Comparison of ENCODE assay signal across 22 cellular contexts in genomic region chr11:44583353-44583669, GRCh38. TPM values are rescaled to one million over a fixed set of nuclear protein-coding genes. Genes with fewer than 3 reads are reported as not detected.
DNase-seq lines count a peak whose midpoint lies in the region; ATAC-seq, FAIRE-seq and TF ChIP-seq lines count a peak whose summit lies in the region.
"Had no signal": no experiment of that assay in that cellular context is flagged by ENCODE, and none has a peak within 500 bp of the region (broad histone marks: within the 10 kb centered on the region; RNA-seq: fewer than 3 reads in every experiment).

No MANE protein-coding gene starts in this region.

- no peak for FAIRE-seq in D721Med (lab: Jason Lieb, UNC)

- no peak for DNase-seq in left ventricle myocardium inferior
- DNase-seq in left cardiac atrium, result no peak
- no peak for DNase-seq in CD4-positive, alpha-beta memory T cell
- no peak for DNase-seq in body of pancreas
- DNase-seq in stimulated activated effector memory CD8-positive, alpha-beta T cell treated with anti-CD3 and anti-CD28 coated beads, Interleukin-12 subunit alpha, Interleukin-12 subunit beta, amount 100 ng/mL, for 72 hours (ENCODE audit: low spot score in 2 of 2), result no peak
- no peak for DNase-seq in D721Med (ENCODE audit: insufficient read length, low spot score)
- no peak for DNase-seq in ovary
- DNase-seq in hepatocyte (ENCODE audit: low spot score), result no peak
- DNase-seq: GF-D8, H9, IMR-90, Karpas-422, MG63, NCI-H1092 treated with DMSO at 0.1 percent for 48 hours, NCI-H146, NCI-H2029 treated with DMSO at 0.1 percent for 48 hours, NCI-H2171, NCI-H526, PC-3, RPMI8226, SIG-M5 had no signal

- CTCF ChIA-PET in CD4-positive, alpha-beta memory T cell (lab: Charles Lee; ENCODE audit: partially characterized antibody), result interaction anchor here (0.6 to 2.3 kb wide), 5 partner anchors 9 to 31 kb away, joined by 3 to 8 read pairs (median 5); no protein-coding TSS in a partner anchor

- no peak overlapping the region for H3K4me3 Mint-ChIP-seq in CD4-positive, alpha-beta memory T cell
- H3K4me3 Mint-ChIP-seq in stimulated activated effector memory CD8-positive, alpha-beta T cell treated with anti-CD3 and anti-CD28 coated beads, Interleukin-12 subunit alpha, Interleukin-12 subunit beta, amount 100 ng/mL, for 72 hours, result no peak overlapping the region
- H3K4me3 Mint-ChIP-seq: H9 had no signal

- H3K36me3 Mint-ChIP-seq in CD4-positive, alpha-beta memory T cell, result peaks cover 37 to 56% of the 10 kb centered on the region in 2 donors
- H3K36me3 Mint-ChIP-seq in stimulated activated effector memory CD8-positive, alpha-beta T cell treated with anti-CD3 and anti-CD28 coated beads, Interleukin-12 subunit alpha, Interleukin-12 subunit beta, amount 100 ng/mL, for 72 hours, result peaks cover 93% of the 10 kb centered on the region

- H3K9me3 Mint-ChIP-seq in CD4-positive, alpha-beta memory T cell, result peaks cover 0 to 2% (median 0%) of the 10 kb centered on the region in 8 donors
- peaks cover 2% of the 10 kb centered on the region for H3K9me3 Mint-ChIP-seq in stimulated activated effector memory CD8-positive, alpha-beta T cell treated with anti-CD3 and anti-CD28 coated beads, Interleukin-12 subunit alpha, Interleukin-12 subunit beta, amount 100 ng/mL, for 72 hours

- H3K9me2 ChIP-seq in hepatocyte (replicated peaks; ENCODE audit: insufficient read depth), result no peaks in the 10 kb centered on the region

- no peak overlapping the region for H3K4me2 ChIP-seq in hepatocyte
- H3K4me2 ChIP-seq: BLaER1 treated with 17β-estradiol and CSF1 and Interleukin-3, amounts not matched to agents 10 nM and 100 nM had no signal

- no peaks in the 10 kb centered on the region for H3K27me3 ChIP-seq in left ventricle myocardium inferior (ENCODE audit: low read depth)
- no peaks in the 10 kb centered on the region for H3K27me3 ChIP-seq in CD4-positive, alpha-beta memory T cell (ENCODE audit: insufficient read depth, low read length)
- H3K27me3 ChIP-seq in body of pancreas, result no peaks in the 10 kb centered on the region
- H3K27me3 ChIP-seq in ovary, result no peaks in the 10 kb centered on the region
- no peaks in the 10 kb centered on the region for H3K27me3 ChIP-seq in hepatocyte
- H3K27me3 ChIP-seq: BLaER1 treated with 17β-estradiol and CSF1 and Interleukin-3, amounts not matched to agents 10 nM and 100 nM; MG63 had no signal

- TF ChIP-seq POLR2A in body of pancreas (IDR thresholded peaks at IDR 0.05), result no peak
- no peak for TF ChIP-seq POLR2A in ovary (IDR thresholded peaks at IDR 0.05)

- H3K9me3 ChIP-seq in left ventricle myocardium inferior (replicated peaks) (peaks cover 8% of the 10 kb centered on the region), body of pancreas (no peaks in the 10 kb centered on the region), ovary (no peaks in the 10 kb centered on the region), hepatocyte (ENCODE audit: low read depth) (no peaks in the 10 kb centered on the region)
- H3K9me3 ChIP-seq in CD4-positive, alpha-beta memory T cell (ENCODE audit: control insufficient read depth in 1 of 2, low read length in 2 of 2), result no peaks in the 10 kb centered on the region

- WGBS in body of pancreas, 2 donors, result 91 to 96% methylated on average over 2 of the region's 2 CpGs
- 93 to 100% (median 94%) methylated on average over 2 of the region's 2 CpGs for WGBS in ovary, 3 donors
- 100% methylated on average over 2 of the region's 2 CpGs for WGBS in hepatocyte (ENCODE audit: low lambda C conversion rate, missing lambda C conversion rate)

- H3K27me3 Mint-ChIP-seq in CD4-positive, alpha-beta memory T cell, result no peaks in the 10 kb centered on the region

- POLR2A ChIA-PET in CD4-positive, alpha-beta memory T cell (lab: Charles Lee; ENCODE audit: partially characterized antibody), result interaction anchor here (1.0 to 3.2 kb wide), 3 partner anchors 9 to 13 kb away, joined by 3 to 12 read pairs (median 8); no protein-coding TSS in a partner anchor

- H3K4me1 ChIP-seq in left ventricle myocardium inferior (peaks cover 76% of the 10 kb centered on the region), body of pancreas (peaks cover 22% of the 10 kb centered on the region), ovary (ENCODE audit: insufficient read depth) (peaks cover 4% of the 10 kb centered on the region), hepatocyte (ENCODE audit: insufficient read depth) (peaks cover 15% of the 10 kb centered on the region)
- peaks cover 67% of the 10 kb centered on the region for H3K4me1 ChIP-seq in CD4-positive, alpha-beta memory T cell (ENCODE audit: insufficient read depth, low read length)

- H3K36me3 ChIP-seq in left ventricle myocardium inferior (peaks cover 6% of the 10 kb centered on the region), body of pancreas (replicated peaks in 1 of 2; ENCODE audit: insufficient read depth in 1 of 2, low read depth in 2 of 2) (peaks cover 0 to under 1% of the 10 kb centered on the region in 2 donors), ovary (no peaks in the 10 kb centered on the region), hepatocyte (replicated peaks; ENCODE audit: insufficient read depth, low read depth) (no peaks in the 10 kb centered on the region)
- H3K36me3 ChIP-seq in CD4-positive, alpha-beta memory T cell (ENCODE audit: insufficient read depth, low read length), result peaks cover 41% of the 10 kb centered on the region

- H3K27ac ChIP-seq in left ventricle myocardium inferior (replicated peaks) (peak overlapping the region; percentile 80), body of pancreas (peak overlapping the region in 3 of 4 donors; percentile 43 to 67 (median 64)), ovary (no peak overlapping the region), hepatocyte (no peak overlapping the region)
- no peak overlapping the region for H3K27ac ChIP-seq in CD4-positive, alpha-beta memory T cell (ENCODE audit: low read depth, low read length)
- H3K27ac ChIP-seq: BLaER1 treated with 17β-estradiol and CSF1 and Interleukin-3, amounts not matched to agents 10 nM and 100 nM had no signal

- peaks cover 33 to 88% (median 54%) of the 10 kb centered on the region in 4 donors for H3K4me1 Mint-ChIP-seq in CD4-positive, alpha-beta memory T cell
- peaks cover 51% of the 10 kb centered on the region for H3K4me1 Mint-ChIP-seq in stimulated activated effector memory CD8-positive, alpha-beta T cell treated with anti-CD3 and anti-CD28 coated beads, Interleukin-12 subunit alpha, Interleukin-12 subunit beta, amount 100 ng/mL, for 72 hours

- TF ChIP-seq EP300 in ovary (IDR thresholded peaks at IDR 0.05), result no peak

- ATAC-seq in left cardiac atrium (no peak), body of pancreas (no peak)
- ATAC-seq in stimulated activated effector memory CD8-positive, alpha-beta T cell treated with anti-CD3 and anti-CD28 coated beads, Interleukin-12 subunit alpha, Interleukin-12 subunit beta, amount 100 ng/mL, for 72 hours, result no peak
- ATAC-seq: PC-3 had no signal

- H2AFZ ChIP-seq in hepatocyte, result no peak overlapping the region

- intact Hi-C loops in left ventricle myocardium inferior (cut with micrococcal nuclease) (no loop called here), left cardiac atrium (cut with DNase I) (no loop called here), body of pancreas (cut with DNase I) (no loop called here), ovary (cut with DNase I) (no loop called here)
- intact Hi-C loops in CD4-positive, alpha-beta memory T cell (cut with micrococcal nuclease), result loop anchor here (2.0 kb wide), 1 partner anchor 15 kb away; no protein-coding TSS in a partner anchor

- no peaks in the 10 kb centered on the region for H3K79me2 ChIP-seq in hepatocyte

- no peak overlapping the region for H3K4me3 ChIP-seq in left ventricle myocardium inferior
- H3K4me3 ChIP-seq in CD4-positive, alpha-beta memory T cell (ENCODE audit: low read length in 2 of 2), result no peak overlapping the region
- H3K4me3 ChIP-seq in body of pancreas, result no peak overlapping the region
- H3K4me3 ChIP-seq in ovary, result no peak overlapping the region
- no peak overlapping the region for H3K4me3 ChIP-seq in hepatocyte
- H3K4me3 ChIP-seq: BLaER1 treated with 17β-estradiol and CSF1 and Interleukin-3, amounts not matched to agents 10 nM and 100 nM; MG63 had no signal

- no peaks in the 10 kb centered on the region for H4K20me1 ChIP-seq in hepatocyte (ENCODE audit: insufficient read depth, poor library complexity, severe bottlenecking)

- TF ChIP-seq CTCF in left ventricle myocardium inferior (IDR thresholded peaks at IDR 0.05; ENCODE audit: borderline replicate concordance) (no peak), body of pancreas (IDR thresholded peaks at IDR 0.05) (no peak), D721Med (IDR thresholded peaks at IDR 0.05; ENCODE audit: insufficient read depth, missing control alignments) (no peak), ovary (IDR thresholded peaks at IDR 0.05) (no peak), hepatocyte (IDR thresholded peaks at IDR 0.05; ENCODE audit: poor library complexity) (no peak)

- H3K27ac Mint-ChIP-seq in CD4-positive, alpha-beta memory T cell, result peak overlapping the region; percentile 55 to 86 (median 80)
- peak overlapping the region; percentile 29 for H3K27ac Mint-ChIP-seq in stimulated activated effector memory CD8-positive, alpha-beta T cell treated with anti-CD3 and anti-CD28 coated beads, Interleukin-12 subunit alpha, Interleukin-12 subunit beta, amount 100 ng/mL, for 72 hours
- H3K27ac Mint-ChIP-seq: H9 had no signal

RNA-seq across cellular contexts. Expression of gene CD82, which starts 17.8 kb away (rescaled TPM):
- total RNA-seq in left ventricle myocardium inferior, result 49.6 TPM
- 10 to 100 TPM; 22.0 to 35.3 TPM for total RNA-seq in left cardiac atrium
- 100 to 1,000 TPM; 130 to 133 TPM for total RNA-seq in CD4-positive, alpha-beta memory T cell
- 100 to 1,000 TPM; 250 to 260 TPM for polyA plus RNA-seq in CD4-positive, alpha-beta memory T cell
- 10 to 100 TPM; 11.4 to 13.5 TPM for total RNA-seq in body of pancreas
- total RNA-seq in ovary, result 10 to 100 TPM in 6 of 7 donors, 1 to 10 TPM in 1; 6.9 to 74.9 (median 39.1) TPM
- 10 to 100 TPM; 15.6 to 28.3 TPM for polyA plus RNA-seq in ovary
- total RNA-seq in hepatocyte, result 32.8 and 38.7 TPM in 2 replicates
- 157 and 202 TPM in 2 replicates for polyA plus RNA-seq in hepatocyte

Comparison
In these comparisons a context has a peak if more than half of its experiments do, and no peak if none do; other contexts are left out.
1. H3K27ac ChIP-seq: peak in left ventricle myocardium inferior (single experiment) and body of pancreas (3 of 4); none in CD4-positive, alpha-beta memory T cell (single experiment), ovary (0 of 2) and hepatocyte (single experiment).